Comparison of ENCODE assay signal across 19 cellular contexts in genomic region chr5:421901-422300, GRCh38.
"Had no signal": no experiment of that assay in that cellular context is flagged by ENCODE, and none has a peak within 500 bp of the region (broad histone marks: within the 10 kb centered on the region; RNA-seq: fewer than 3 reads in every experiment).

No MANE protein-coding gene starts in this region.

- H3K9me3 ChIP-seq: neutrophil, right lobe of liver, spleen, thoracic aorta had no signal

- H3K4me3 Mint-ChIP-seq: activated CD8-positive, alpha-beta memory T cell treated with anti-CD3 and anti-CD28 coated beads, Interleukin-2, amount 10 ng/mL, durations not matched to agents 7 days and 5 days; activated T-cell treated with anti-CD3 and anti-CD28 coated beads, Interleukin-2, amount 50 U/mL, for 24 hours; naive thymus-derived CD4-positive, alpha-beta T cell had no signal

- H3K27me3 Mint-ChIP-seq: activated CD8-positive, alpha-beta memory T cell treated with anti-CD3 and anti-CD28 coated beads, Interleukin-2, amount 10 ng/mL, durations not matched to agents 7 days and 5 days; progenitor cell of endocrine pancreas had no signal

- H3K36me3 ChIP-seq: neutrophil, right lobe of liver, thoracic aorta had no signal

- H3K27me3 ChIP-seq: right lobe of liver had no signal

- H3K9me3 Mint-ChIP-seq: activated T-cell treated with anti-CD3 and anti-CD28 coated beads, Interleukin-2, amount 50 U/mL, for 24 hours; naive thymus-derived CD4-positive, alpha-beta T cell had no signal

- H3K4me1 ChIP-seq: right lobe of liver had no signal

- H3K4me3 ChIP-seq: lung, right lobe of liver, spleen, thoracic aorta had no signal

- ATAC-seq: activated CD8-positive, alpha-beta memory T cell treated with anti-CD3 and anti-CD28 coated beads, Interleukin-2, amount 10 ng/mL, durations not matched to agents 7 days and 5 days; naive thymus-derived CD4-positive, alpha-beta T cell; right lobe of liver had no signal

- DNase-seq: activated CD4-positive, alpha-beta T cell treated with anti-CD3 and anti-CD28 coated beads, Interleukin-2, amount 50 U/mL, for 1 hour; activated CD8-positive, alpha-beta memory T cell treated with anti-CD3 and anti-CD28 coated beads, Interleukin-2, amount 10 ng/mL, durations not matched to agents 7 days and 5 days; activated gamma-delta T cell; caudate nucleus; dermis blood vessel endothelial cell; erythroblast; hippocampal formation; naive thymus-derived CD4-positive, alpha-beta T cell; right lobe of liver; spleen; stimulated activated CD4-positive, alpha-beta T cell treated with anti-CD3 and anti-CD28 coated beads, Interleukin-1b, Interleukin-23, amount 100 ng/mL, for 48 hours; stimulated activated naive CD4-positive, alpha-beta T cell treated with Interleukin-2 at 50 U/mL for 16 hours; SW 1271 had no signal

- H3K27ac Mint-ChIP-seq: activated CD8-positive, alpha-beta memory T cell treated with anti-CD3 and anti-CD28 coated beads, Interleukin-2, amount 10 ng/mL, durations not matched to agents 7 days and 5 days; activated T-cell treated with anti-CD3 and anti-CD28 coated beads, Interleukin-2, amount 50 U/mL, for 24 hours; progenitor cell of endocrine pancreas had no signal

- H3K27ac ChIP-seq: neutrophil, right lobe of liver, spleen, thoracic aorta, VCaP had no signal
